ENCODE assay signal across 11 cellular contexts in genomic region chr6:137497722-137498463, GRCh38. TPM values are rescaled to one million over a fixed set of nuclear protein-coding genes. Genes with fewer than 3 reads are reported as not detected.
A peak's percentile ranks its signal among the peaks of the same experiment; 100 is the strongest.
DNase-seq lines count a peak whose midpoint lies in the region; ATAC-seq lines count a peak whose summit lies in the region.
"Had no signal": no experiment of that assay in that cellular context is flagged by ENCODE, and none has a peak within 500 bp of the region (broad histone marks: within the 10 kb centered on the region; RNA-seq: fewer than 3 reads in every experiment).

No MANE protein-coding gene starts in this region.

- ATAC-seq in activated T-helper 17 cell treated with anti-CD3 and anti-CD28 coated beads, Interleukin-2, amount 50 U/mL, for 72 hours (replicated peaks): peak; percentile 17
- peak; percentile 47 for ATAC-seq in stimulated activated memory B cell treated with anti-CD40 and anti-IgM and Interleukin-4, amounts not matched to agents 10 μg/mL and 1 μg/mL and 100 μg/mL, for 72 hours
- ATAC-seq in HG03469 (IDR thresholded peaks at IDR 0.05; ENCODE audit: unreplicated experiment): no peak

- H3K4me3 ChIP-seq in GM23248: no peak overlapping the region
- H3K4me3 ChIP-seq: BLaER1 had no signal

- no peak overlapping the region for H2AFZ ChIP-seq in GM23248

- DNase-seq in activated T-cell treated with anti-CD3 and anti-CD28 coated beads, Interleukin-2, amount 50 U/mL, for 1 hour: peak; percentile 49
- no peak for DNase-seq in activated T-cell treated with anti-CD3 and anti-CD28 coated beads for 4 hours
- DNase-seq in islet precursor cell: peak; percentile 66
- DNase-seq in anterior cingulate cortex (lab: John Stamatoyannopoulos, UW): no peak
- no peak for DNase-seq in GM23248
- DNase-seq: stimulated activated naive CD4-positive, alpha-beta T cell treated with Interleukin-2 at 50 U/mL for 16 hours had no signal

- no peaks in the 10 kb centered on the region for H4K20me1 ChIP-seq in GM23248 (ENCODE audit: insufficient read depth)
- H4K20me1 ChIP-seq: BLaER1 had no signal

- peaks cover 63% of the 10 kb centered on the region for H3K27me3 Mint-ChIP-seq in activated T-helper 17 cell treated with anti-CD3 and anti-CD28 coated beads, Interleukin-2, amount 50 U/mL, for 72 hours
- peaks cover 74% of the 10 kb centered on the region for H3K27me3 Mint-ChIP-seq in stimulated activated memory B cell treated with anti-CD40 and anti-IgM and Interleukin-4, amounts not matched to agents 10 μg/mL and 1 μg/mL and 100 μg/mL, for 72 hours

- no peak overlapping the region for H3K9ac ChIP-seq in GM23248
- H3K9ac ChIP-seq: BLaER1 had no signal

- H3K79me2 ChIP-seq in GM23248 (ENCODE audit: insufficient read depth): no peaks in the 10 kb centered on the region

- WGBS in GM23248 (ENCODE audit: low coverage in 1 of 2, low lambda C conversion rate in 2 of 2, missing lambda C conversion rate in 2 of 2), 2 experiments: 16 to 24% methylated on average over 27 to 57 of the region's 60 CpGs

- no peaks in the 10 kb centered on the region for H3K9me2 ChIP-seq in GM23248 (ENCODE audit: insufficient read depth)

- in situ Hi-C loops in GM23248 (cut with MboI): no loop called here

- H3K27me3 ChIP-seq in GM23248 (replicated peaks; ENCODE audit: insufficient read depth): peaks cover 68% of the 10 kb centered on the region

- no peaks in the 10 kb centered on the region for H3K4me1 ChIP-seq in GM23248 (ENCODE audit: insufficient read depth)
- H3K4me1 ChIP-seq: BLaER1 had no signal

- no peak overlapping the region for H3K27ac Mint-ChIP-seq in activated T-helper 17 cell treated with anti-CD3 and anti-CD28 coated beads, Interleukin-2, amount 50 U/mL, for 72 hours
- H3K27ac Mint-ChIP-seq in stimulated activated memory B cell treated with anti-CD40 and anti-IgM and Interleukin-4, amounts not matched to agents 10 μg/mL and 1 μg/mL and 100 μg/mL, for 72 hours: no peak overlapping the region

- H3K27ac ChIP-seq in GM23248: no peak overlapping the region
- H3K27ac ChIP-seq: BLaER1 had no signal

- no peaks in the 10 kb centered on the region for H3K9me3 Mint-ChIP-seq in activated T-helper 17 cell treated with anti-CD3 and anti-CD28 coated beads, Interleukin-2, amount 50 U/mL, for 72 hours
- H3K9me3 Mint-ChIP-seq in stimulated activated memory B cell treated with anti-CD40 and anti-IgM and Interleukin-4, amounts not matched to agents 10 μg/mL and 1 μg/mL and 100 μg/mL, for 72 hours: peaks cover 4% of the 10 kb centered on the region

- H3K36me3 Mint-ChIP-seq in activated T-helper 17 cell treated with anti-CD3 and anti-CD28 coated beads, Interleukin-2, amount 50 U/mL, for 72 hours (ENCODE audit: low read depth): peaks cover 20% of the 10 kb centered on the region
- H3K36me3 Mint-ChIP-seq in stimulated activated memory B cell treated with anti-CD40 and anti-IgM and Interleukin-4, amounts not matched to agents 10 μg/mL and 1 μg/mL and 100 μg/mL, for 72 hours: peaks cover 5% of the 10 kb centered on the region

- no peaks in the 10 kb centered on the region for H3K9me3 ChIP-seq in GM23248 (ENCODE audit: low read depth)

- peaks cover 10% of the 10 kb centered on the region for H3K4me1 Mint-ChIP-seq in activated T-helper 17 cell treated with anti-CD3 and anti-CD28 coated beads, Interleukin-2, amount 50 U/mL, for 72 hours
- H3K4me1 Mint-ChIP-seq in stimulated activated memory B cell treated with anti-CD40 and anti-IgM and Interleukin-4, amounts not matched to agents 10 μg/mL and 1 μg/mL and 100 μg/mL, for 72 hours: peaks cover 38% of the 10 kb centered on the region

- H3K4me2 ChIP-seq in GM23248 (ENCODE audit: unreplicated experiment): no peak overlapping the region
- H3K4me2 ChIP-seq: BLaER1 had no signal

- peak overlapping the region; percentile 71 for H3K4me3 Mint-ChIP-seq in activated T-helper 17 cell treated with anti-CD3 and anti-CD28 coated beads, Interleukin-2, amount 50 U/mL, for 72 hours
- peak overlapping the region; percentile 52 for H3K4me3 Mint-ChIP-seq in stimulated activated memory B cell treated with anti-CD40 and anti-IgM and Interleukin-4, amounts not matched to agents 10 μg/mL and 1 μg/mL and 100 μg/mL, for 72 hours

- no peaks in the 10 kb centered on the region for H3K36me3 ChIP-seq in GM23248 (ENCODE audit: low read depth)
- H3K36me3 ChIP-seq: BLaER1 had no signal

- no peaks in the 10 kb centered on the region for H3F3A ChIP-seq in GM23248 (ENCODE audit: insufficient read depth)

RNA-seq across cellular contexts. Expression of gene OLIG3, which starts 3.7 kb away (rescaled TPM):
- 1 to 10 TPM; 3.5 TPM for total RNA-seq in activated T-helper 17 cell treated with anti-CD3 and anti-CD28 coated beads, Interleukin-2, amount 50 U/mL, for 72 hours
- total RNA-seq in GM23248 (2014; rRNA removed; shearing (Covaris generic)): not detected in 2 replicates
- polyA plus RNA-seq in GM23248 (2016; fragmentation: Nextera tagmentation; extraction: Ambion mirVana): not detected in 2 replicates
- total RNA-seq: myocyte had no signal

Comparison
In these comparisons a context has a peak if more than half of its experiments do, and no peak if none do; other contexts are left out.
1. DNase-seq: peak in activated T-cell treated with anti-CD3 and anti-CD28 coated beads, Interleukin-2, amount 50 U/mL, for 1 hour (single experiment) and islet precursor cell (single experiment); none in activated T-cell treated with anti-CD3 and anti-CD28 coated beads for 4 hours (single experiment), anterior cingulate cortex (0 of 58) and GM23248 (single experiment).